Comparison of ENCODE assay signal across 1 cellular context in the genomic region with DNA sequence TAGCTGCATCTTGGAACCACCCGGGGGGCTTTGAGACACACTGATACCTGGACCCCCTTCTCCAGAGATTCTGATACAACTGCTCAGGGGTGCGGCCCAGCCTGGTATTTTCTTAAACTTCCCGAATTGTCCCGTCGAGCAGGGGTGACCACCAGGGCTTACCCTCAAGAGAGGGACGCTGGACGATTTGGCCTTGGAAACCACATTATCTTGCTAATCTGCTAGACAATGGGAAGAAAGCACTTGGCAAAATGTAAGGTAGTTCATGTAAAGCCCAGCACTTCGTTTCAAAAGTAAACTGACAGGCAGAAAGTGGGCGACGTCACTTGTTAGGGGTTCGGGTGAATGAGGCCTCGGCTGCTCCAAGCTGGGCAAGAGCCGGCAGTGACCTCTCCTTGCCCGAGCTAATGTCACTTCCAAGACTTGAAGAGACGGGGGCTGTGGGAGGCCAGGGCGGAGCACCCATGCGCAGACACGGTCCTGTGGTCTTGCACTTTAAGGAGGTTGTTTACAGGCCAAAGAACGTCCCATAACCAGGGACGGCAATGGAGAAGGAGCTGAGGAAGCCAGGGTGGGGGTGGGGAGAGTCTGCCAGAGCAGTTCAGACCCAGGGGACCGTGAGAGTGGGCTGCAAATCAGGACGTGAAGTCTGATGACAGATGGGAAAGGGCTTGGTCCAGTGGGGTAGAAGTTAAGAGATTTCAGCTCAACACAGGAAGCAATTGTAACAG.
TF ChIP-seq lines count a peak whose summit lies in the region.

No MANE protein-coding gene starts in this region.

TF ChIP-seq in neural cell, 6 proteins besides CTCF, POLR2A, EP300 and RAD21 (continued from another document):
- TF ChIP-seq REST (IDR thresholded peaks at IDR 0.05; ENCODE audit: borderline replicate concordance) (no peak), TAF1 (IDR thresholded peaks at IDR 0.05; ENCODE audit: low read depth) (no peak)
